ENCODE assay signal across 8 cellular contexts in the genomic region with DNA sequence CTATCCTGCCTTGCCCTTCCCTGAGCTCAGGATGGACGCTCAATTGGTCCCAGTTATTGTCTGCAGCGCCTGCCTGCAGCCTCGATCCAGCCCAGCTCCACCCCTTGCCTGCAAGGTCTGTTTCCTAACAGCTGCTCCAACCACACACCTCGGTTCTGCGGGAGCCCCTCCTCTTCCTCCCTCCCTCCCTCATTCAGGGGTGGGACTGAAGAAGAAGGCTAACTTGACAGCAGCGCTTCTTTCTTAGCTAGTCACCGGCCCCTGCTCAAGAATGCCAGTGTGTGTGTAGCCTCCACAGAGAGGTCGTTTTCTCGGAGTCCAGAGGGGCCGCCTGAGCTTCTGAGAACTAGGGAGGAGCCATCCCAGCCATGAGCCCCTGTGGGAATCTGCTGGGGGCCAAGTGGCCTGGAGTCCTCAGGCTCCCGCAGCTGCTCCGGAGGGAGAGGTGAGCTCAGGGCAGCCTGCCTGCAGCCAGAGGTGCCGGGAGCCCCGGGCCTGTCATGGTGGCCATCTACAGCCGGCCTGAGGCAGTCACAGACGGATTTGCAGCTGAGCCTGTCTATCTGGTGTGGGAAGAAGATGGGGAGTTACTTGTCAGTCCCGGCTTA. TPM values are rescaled to one million over a fixed set of nuclear protein-coding genes. Genes with fewer than 3 reads are reported as not detected.
DNase-seq lines count a peak whose midpoint lies in the region; ATAC-seq and TF ChIP-seq lines count a peak whose summit lies in the region.

No MANE protein-coding gene starts in this region.

- TF ChIP-seq CTCF in HFF-Myc (IDR thresholded peaks at IDR 0.05; ENCODE audit: low read depth, low read length, missing control alignments): no peak
- no peak for TF ChIP-seq CTCF in heart left ventricle (IDR thresholded peaks at IDR 0.05)
- TF ChIP-seq CTCF in tibial artery (IDR thresholded peaks at IDR 0.05): no peak

- peak in 1 of 2 donors; percentile 39 for TF ChIP-seq POLR2A in heart left ventricle (IDR thresholded peaks at IDR 0.05)

- H3K4me3 ChIP-seq in HFF-Myc (replicated peaks; ENCODE audit: low read depth, low read length) (peak overlapping the region; percentile 48), heart left ventricle (peak overlapping the region; percentile 19 to 76 (median 57)), tibial artery (peak overlapping the region; percentile 57 to 69)

- H3K4me1 ChIP-seq in heart left ventricle: peaks cover 8 to 59% (median 42%) of the 10 kb centered on the region in 12 donors
- peaks cover 3 to 56% (median 39%) of the 10 kb centered on the region in 4 donors for H3K4me1 ChIP-seq in tibial artery

- ATAC-seq in heart left ventricle (peak; percentile 90 to 97 (median 97)), HG03196 (IDR thresholded peaks at IDR 0.05; ENCODE audit: unreplicated experiment) (no peak)

- intact Hi-C loops in heart left ventricle (cut with DNase I): no loop called here
- intact Hi-C loops in tibial artery (cut with DNase I; ENCODE audit: low total_unique reads): no loop called here

- H3K27ac ChIP-seq in heart left ventricle: peak overlapping the region in 11 of 12 donors; percentile 32 to 73 (median 69)
- H3K27ac ChIP-seq in tibial artery: peak overlapping the region; percentile 68 to 70

- WGBS in heart left ventricle, 4 donors: 8 to 24% (median 19%) methylated on average over 11 to 17 of the region's 17 CpGs

- H3K9me3 ChIP-seq in heart left ventricle (no peaks in the 10 kb centered on the region), tibial artery (no peaks in the 10 kb centered on the region)

- no peaks in the 10 kb centered on the region for H3K27me3 ChIP-seq in heart left ventricle
- no peaks in the 10 kb centered on the region for H3K27me3 ChIP-seq in tibial artery

- H3K36me3 ChIP-seq in heart left ventricle (peaks cover 0 to 18% (median 0%) of the 10 kb centered on the region in 9 donors), tibial artery (no peaks in the 10 kb centered on the region)

- DNase-seq in HFF-Myc (ENCODE audit: extremely low read depth, low read depth) (peak; percentile 56), T-helper 2 cell (peak; percentile 25 to 91 (median 53)), amygdala (lab: John Stamatoyannopoulos, UW) (peak in 41 of 56 donors; percentile 7 to 86 (median 60)), heart left ventricle (peak; percentile 71 to 82 (median 80)), pons (ENCODE audit: low spot score) (peak; percentile 66), tibial artery (peak; percentile 78 to 86), NCI-H1092 treated with DMSO at 0.1 percent for 48 hours (lab: John Stamatoyannopoulos, UW) (no peak)

RNA-seq across cellular contexts. Expression of a gene that starts 36.1 kb away (rescaled TPM):
- total RNA-seq in heart left ventricle: 10 to 100 TPM in 4 of 9 donors, 1 to 10 TPM in 5; 7.1 to 33.3 (median 9.4) TPM
- 10 to 100 TPM in 1 of 2 donors, 1 to 10 TPM in 1; 7.0 to 10.9 TPM for polyA plus RNA-seq in heart left ventricle

RNA-seq across cellular contexts. Expression of a gene that starts 44.0 kb away (rescaled TPM):
- 10 to 100 TPM in 7 of 9 donors, 1 to 10 TPM in 2; 3.8 to 40.7 (median 27.8) TPM for total RNA-seq in heart left ventricle
- polyA plus RNA-seq in heart left ventricle: 1 to 10 TPM; 4.0 to 7.8 TPM
